1 cellular context compared by ENCODE assay signal in the genomic region with DNA sequence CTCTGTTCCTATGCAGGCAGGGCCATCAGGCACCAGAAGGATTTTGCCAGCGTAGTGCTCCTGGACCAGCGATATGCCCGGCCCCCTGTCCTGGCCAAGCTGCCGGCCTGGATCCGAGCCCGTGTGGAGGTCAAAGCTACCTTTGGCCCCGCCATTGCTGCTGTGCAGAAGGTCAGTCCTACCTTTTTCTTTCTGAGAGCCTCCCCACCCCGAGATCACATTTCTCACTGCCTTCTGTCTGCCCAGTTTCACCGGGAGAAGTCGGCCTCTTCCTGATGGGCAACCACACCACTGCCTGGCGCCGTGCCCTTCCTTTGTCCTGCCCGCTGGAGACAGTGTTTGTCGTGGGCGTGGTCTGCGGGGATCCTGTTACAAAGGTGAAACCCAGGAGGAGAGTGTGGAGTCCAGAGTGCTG.
A peak's percentile ranks its signal among the peaks of the same experiment; 100 is the strongest.
TF ChIP-seq lines count a peak whose summit lies in the region.
"Not testable (repeated sequence)": the region's sequence is repeated elsewhere in the genome, so short reads cannot be mapped to it uniquely, and the experiment has no call there.

No MANE protein-coding gene starts in this region.

TF ChIP-seq in HepG2, 621 proteins besides CTCF, POLR2A, EP300 and RAD21 (continued from another document):
- TF ChIP-seq, protein P1, sequence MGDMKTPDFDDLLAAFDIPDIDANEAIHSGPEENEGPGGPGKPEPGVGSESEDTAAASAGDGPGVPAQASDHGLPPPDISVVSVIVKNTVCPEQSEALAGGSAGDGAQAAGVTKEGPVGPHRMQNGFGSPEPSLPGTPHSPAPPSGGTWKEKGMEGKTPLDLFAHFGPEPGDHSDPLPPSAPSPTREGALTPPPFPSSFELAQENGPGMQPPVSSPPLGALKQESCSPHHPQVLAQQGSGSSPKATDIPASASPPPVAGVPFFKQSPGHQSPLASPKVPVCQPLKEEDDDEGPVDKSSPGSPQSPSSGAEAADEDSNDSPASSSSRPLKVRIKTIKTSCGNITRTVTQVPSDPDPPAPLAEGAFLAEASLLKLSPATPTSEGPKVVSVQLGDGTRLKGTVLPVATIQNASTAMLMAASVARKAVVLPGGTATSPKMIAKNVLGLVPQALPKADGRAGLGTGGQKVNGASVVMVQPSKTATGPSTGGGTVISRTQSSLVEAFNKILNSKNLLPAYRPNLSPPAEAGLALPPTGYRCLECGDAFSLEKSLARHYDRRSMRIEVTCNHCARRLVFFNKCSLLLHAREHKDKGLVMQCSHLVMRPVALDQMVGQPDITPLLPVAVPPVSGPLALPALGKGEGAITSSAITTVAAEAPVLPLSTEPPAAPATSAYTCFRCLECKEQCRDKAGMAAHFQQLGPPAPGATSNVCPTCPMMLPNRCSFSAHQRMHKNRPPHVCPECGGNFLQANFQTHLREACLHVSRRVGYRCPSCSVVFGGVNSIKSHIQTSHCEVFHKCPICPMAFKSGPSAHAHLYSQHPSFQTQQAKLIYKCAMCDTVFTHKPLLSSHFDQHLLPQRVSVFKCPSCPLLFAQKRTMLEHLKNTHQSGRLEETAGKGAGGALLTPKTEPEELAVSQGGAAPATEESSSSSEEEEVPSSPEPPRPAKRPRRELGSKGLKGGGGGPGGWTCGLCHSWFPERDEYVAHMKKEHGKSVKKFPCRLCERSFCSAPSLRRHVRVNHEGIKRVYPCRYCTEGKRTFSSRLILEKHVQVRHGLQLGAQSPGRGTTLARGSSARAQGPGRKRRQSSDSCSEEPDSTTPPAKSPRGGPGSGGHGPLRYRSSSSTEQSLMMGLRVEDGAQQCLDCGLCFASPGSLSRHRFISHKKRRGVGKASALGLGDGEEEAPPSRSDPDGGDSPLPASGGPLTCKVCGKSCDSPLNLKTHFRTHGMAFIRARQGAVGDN (CRISPR knock-in tag; IDR thresholded peaks at IDR 0.05) = peak; percentile 72
- TF ChIP-seq SOX13, NR2F6, SOX6, FOXP1, SP1, FOXA1 (IDR thresholded peaks at IDR 0.05): not testable (repeated sequence)
- TF ChIP-seq SOX13 (CRISPR knock-in tag; conservative IDR thresholded peaks at IDR 0.05 in 1 of 2, IDR thresholded peaks at IDR 0.05 in 1 of 2) = peak in 1 of 2 experiments; percentile 69; a peak in 2 of 4 replicates
- 0 out of 2 replicates have a peak, but pooled peaks have one; percentile 9 for TF ChIP-seq NR2F6 (CRISPR knock-in tag; IDR thresholded peaks at IDR 0.05)
- TF ChIP-seq ZSCAN21 (CRISPR knock-in tag; IDR thresholded peaks at IDR 0.05; ENCODE audit: borderline replicate concordance) = 0 out of 2 replicates have a peak, but pooled peaks have one; percentile 35
- TF ChIP-seq MXD4 (CRISPR knock-in tag; IDR thresholded peaks at IDR 0.05) = 0 out of 2 replicates have a peak, but pooled peaks have one; percentile 28
- peak; percentile 59 for TF ChIP-seq SOX6 (CRISPR knock-in tag; IDR thresholded peaks at IDR 0.05)
- 0 out of 2 replicates have a peak, but pooled peaks have one; percentile 10 for TF ChIP-seq FOXP1 (CRISPR knock-in tag; IDR thresholded peaks at IDR 0.05)
- peak; percentile 19; the same call in 1 of the 2 replicates for TF ChIP-seq ZFY (CRISPR knock-in tag; IDR thresholded peaks at IDR 0.05)
- TF ChIP-seq SIX1 (CRISPR knock-in tag; IDR thresholded peaks at IDR 0.05; ENCODE audit: borderline replicate concordance) = peak; percentile 68; the same call in 1 of the 2 replicates
- TF ChIP-seq SOX5 (CRISPR knock-in tag; IDR thresholded peaks at IDR 0.05; ENCODE audit: borderline replicate concordance) = peak; percentile 52; the same call in 1 of the 2 replicates
- TF ChIP-seq PHF8 (CRISPR knock-in tag; IDR thresholded peaks at IDR 0.05) = peak; percentile 22; the same call in 1 of the 2 replicates
- TF ChIP-seq SP1 (CRISPR knock-in tag; IDR thresholded peaks at IDR 0.05) = peak; percentile 38; the same call in 1 of the 2 replicates
- 0 out of 2 replicates have a peak, but pooled peaks have one; percentile 22 for TF ChIP-seq GABPB1 (CRISPR knock-in tag; IDR thresholded peaks at IDR 0.05)
- peak; percentile 90 for TF ChIP-seq SIX4 (CRISPR knock-in tag; IDR thresholded peaks at IDR 0.05)
- TF ChIP-seq PPARG (CRISPR knock-in tag; conservative IDR thresholded peaks at IDR 0.05) = 0 out of 2 replicates have a peak, but pooled peaks have one; percentile 13
- peak; percentile 97 for TF ChIP-seq HNRNPL (IDR thresholded peaks at IDR 0.05; ENCODE audit: low read depth, low read length)
- TF ChIP-seq FOXA1 (CRISPR knock-in tag; IDR thresholded peaks at IDR 0.05) = peak; percentile 22; the same call in 1 of the 2 replicates
- 0 out of 2 replicates have a peak, but pooled peaks have one; percentile 32 for TF ChIP-seq ZNF501 (CRISPR knock-in tag; IDR thresholded peaks at IDR 0.05)
- TF ChIP-seq HNF4A (CRISPR knock-in tag; IDR thresholded peaks at IDR 0.05) = peak; percentile 50
- TF ChIP-seq, protein P2, sequence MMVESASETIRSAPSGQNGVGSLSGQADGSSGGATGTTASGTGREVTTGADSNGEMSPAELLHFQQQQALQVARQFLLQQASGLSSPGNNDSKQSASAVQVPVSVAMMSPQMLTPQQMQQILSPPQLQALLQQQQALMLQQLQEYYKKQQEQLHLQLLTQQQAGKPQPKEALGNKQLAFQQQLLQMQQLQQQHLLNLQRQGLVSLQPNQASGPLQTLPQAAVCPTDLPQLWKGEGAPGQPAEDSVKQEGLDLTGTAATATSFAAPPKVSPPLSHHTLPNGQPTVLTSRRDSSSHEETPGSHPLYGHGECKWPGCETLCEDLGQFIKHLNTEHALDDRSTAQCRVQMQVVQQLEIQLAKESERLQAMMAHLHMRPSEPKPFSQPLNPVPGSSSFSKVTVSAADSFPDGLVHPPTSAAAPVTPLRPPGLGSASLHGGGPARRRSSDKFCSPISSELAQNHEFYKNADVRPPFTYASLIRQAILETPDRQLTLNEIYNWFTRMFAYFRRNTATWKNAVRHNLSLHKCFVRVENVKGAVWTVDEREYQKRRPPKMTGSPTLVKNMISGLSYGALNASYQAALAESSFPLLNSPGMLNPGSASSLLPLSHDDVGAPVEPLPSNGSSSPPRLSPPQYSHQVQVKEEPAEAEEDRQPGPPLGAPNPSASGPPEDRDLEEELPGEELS (CRISPR knock-in tag; IDR thresholded peaks at IDR 0.05) = peak; percentile 46; the same call in 1 of the 2 replicates
- TF ChIP-seq, protein P3, sequence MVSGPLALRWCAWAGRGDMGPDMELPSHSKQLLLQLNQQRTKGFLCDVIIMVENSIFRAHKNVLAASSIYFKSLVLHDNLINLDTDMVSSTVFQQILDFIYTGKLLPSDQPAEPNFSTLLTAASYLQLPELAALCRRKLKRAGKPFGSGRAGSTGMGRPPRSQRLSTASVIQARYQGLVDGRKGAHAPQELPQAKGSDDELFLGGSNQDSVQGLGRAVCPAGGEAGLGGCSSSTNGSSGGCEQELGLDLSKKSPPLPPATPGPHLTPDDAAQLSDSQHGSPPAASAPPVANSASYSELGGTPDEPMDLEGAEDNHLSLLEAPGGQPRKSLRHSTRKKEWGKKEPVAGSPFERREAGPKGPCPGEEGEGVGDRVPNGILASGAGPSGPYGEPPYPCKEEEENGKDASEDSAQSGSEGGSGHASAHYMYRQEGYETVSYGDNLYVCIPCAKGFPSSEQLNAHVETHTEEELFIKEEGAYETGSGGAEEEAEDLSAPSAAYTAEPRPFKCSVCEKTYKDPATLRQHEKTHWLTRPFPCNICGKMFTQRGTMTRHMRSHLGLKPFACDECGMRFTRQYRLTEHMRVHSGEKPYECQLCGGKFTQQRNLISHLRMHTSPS (CRISPR knock-in tag; IDR thresholded peaks at IDR 0.05; ENCODE audit: low read depth) = peak; percentile 84
- peak; percentile 18; the same call in 1 of the 2 replicates for TF ChIP-seq ZFX (CRISPR knock-in tag; IDR thresholded peaks at IDR 0.05; ENCODE audit: low read depth)
- peak; percentile 94 for TF ChIP-seq SP5 (CRISPR knock-in tag; IDR thresholded peaks at IDR 0.05; ENCODE audit: borderline replicate concordance, low read depth)
- TF ChIP-seq NFKB2 (CRISPR knock-in tag; IDR thresholded peaks at IDR 0.05; ENCODE audit: borderline replicate concordance) = peak; percentile 28; the same call in 1 of the 2 replicates
- TF ChIP-seq, protein P4, sequence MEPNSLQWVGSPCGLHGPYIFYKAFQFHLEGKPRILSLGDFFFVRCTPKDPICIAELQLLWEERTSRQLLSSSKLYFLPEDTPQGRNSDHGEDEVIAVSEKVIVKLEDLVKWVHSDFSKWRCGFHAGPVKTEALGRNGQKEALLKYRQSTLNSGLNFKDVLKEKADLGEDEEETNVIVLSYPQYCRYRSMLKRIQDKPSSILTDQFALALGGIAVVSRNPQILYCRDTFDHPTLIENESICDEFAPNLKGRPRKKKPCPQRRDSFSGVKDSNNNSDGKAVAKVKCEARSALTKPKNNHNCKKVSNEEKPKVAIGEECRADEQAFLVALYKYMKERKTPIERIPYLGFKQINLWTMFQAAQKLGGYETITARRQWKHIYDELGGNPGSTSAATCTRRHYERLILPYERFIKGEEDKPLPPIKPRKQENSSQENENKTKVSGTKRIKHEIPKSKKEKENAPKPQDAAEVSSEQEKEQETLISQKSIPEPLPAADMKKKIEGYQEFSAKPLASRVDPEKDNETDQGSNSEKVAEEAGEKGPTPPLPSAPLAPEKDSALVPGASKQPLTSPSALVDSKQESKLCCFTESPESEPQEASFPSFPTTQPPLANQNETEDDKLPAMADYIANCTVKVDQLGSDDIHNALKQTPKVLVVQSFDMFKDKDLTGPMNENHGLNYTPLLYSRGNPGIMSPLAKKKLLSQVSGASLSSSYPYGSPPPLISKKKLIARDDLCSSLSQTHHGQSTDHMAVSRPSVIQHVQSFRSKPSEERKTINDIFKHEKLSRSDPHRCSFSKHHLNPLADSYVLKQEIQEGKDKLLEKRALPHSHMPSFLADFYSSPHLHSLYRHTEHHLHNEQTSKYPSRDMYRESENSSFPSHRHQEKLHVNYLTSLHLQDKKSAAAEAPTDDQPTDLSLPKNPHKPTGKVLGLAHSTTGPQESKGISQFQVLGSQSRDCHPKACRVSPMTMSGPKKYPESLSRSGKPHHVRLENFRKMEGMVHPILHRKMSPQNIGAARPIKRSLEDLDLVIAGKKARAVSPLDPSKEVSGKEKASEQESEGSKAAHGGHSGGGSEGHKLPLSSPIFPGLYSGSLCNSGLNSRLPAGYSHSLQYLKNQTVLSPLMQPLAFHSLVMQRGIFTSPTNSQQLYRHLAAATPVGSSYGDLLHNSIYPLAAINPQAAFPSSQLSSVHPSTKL (CRISPR knock-in tag; IDR thresholded peaks at IDR 0.05) = peak; percentile 10; the same call in 1 of the 2 replicates
- TF ChIP-seq YEATS4 (CRISPR knock-in tag; IDR thresholded peaks at IDR 0.05; ENCODE audit: borderline replicate concordance) = 0 out of 2 replicates have a peak, but pooled peaks have one; percentile 39
- peak; percentile 33; the same call in 1 of the 2 replicates for TF ChIP-seq MYC (CRISPR knock-in tag; IDR thresholded peaks at IDR 0.05; ENCODE audit: borderline replicate concordance)
